ENCODE assay signal across 7 cellular contexts in genomic region chr2:87483093-87483492, GRCh38.
DNase-seq lines count a peak whose midpoint lies in the region; ATAC-seq and TF ChIP-seq lines count a peak whose summit lies in the region.
"Not testable (repeated sequence)": the region's sequence is repeated elsewhere in the genome, so short reads cannot be mapped to it uniquely, and the experiment has no call there.

No MANE protein-coding gene starts in this region.

- not testable (repeated sequence) for H3K4me3 ChIP-seq in PC-3 (ENCODE audit: low read length); lower lobe of right lung

- not testable (repeated sequence) for H3K36me3 ChIP-seq in PC-3 (ENCODE audit: low read depth, low read length); lower lobe of right lung

- peak overlapping the region; percentile 87 for H3K27ac Mint-ChIP-seq in activated CD4-positive, alpha-beta T cell treated with anti-CD3 and anti-CD28 coated beads, Interleukin-2, amount 10 ng/mL, durations not matched to agents 24 days and 14 days
- peak overlapping the region; percentile 84 for H3K27ac Mint-ChIP-seq in activated naive CD4-positive, alpha-beta T cell treated with anti-CD3 and anti-CD28 coated beads, Interleukin-2, amount 10 ng/mL, durations not matched to agents 7 days and 5 days
- peak overlapping the region; percentile 81 to 82 for H3K27ac Mint-ChIP-seq in effector memory CD8-positive, alpha-beta T cell

- peak; percentile 44 for DNase-seq in ELF-1 (ENCODE audit: low read depth, low spot score)
- DNase-seq in PC-3, result peak; percentile 50
- DNase-seq in activated CD4-positive, alpha-beta T cell treated with anti-CD3 and anti-CD28 coated beads, Interleukin-2, amount 10 ng/mL, durations not matched to agents 24 days and 14 days, result peak; percentile 75
- DNase-seq in activated naive CD4-positive, alpha-beta T cell treated with anti-CD3 and anti-CD28 coated beads, Interleukin-2, amount 10 ng/mL, durations not matched to agents 7 days and 5 days, result peak; percentile 60
- not testable (repeated sequence) for DNase-seq in effector memory CD8-positive, alpha-beta T cell; lower lobe of right lung
- peak; percentile 40 for DNase-seq in stimulated activated CD4-positive, alpha-beta T cell treated with anti-CD3 and anti-CD28 coated beads, Interleukin-15, amount 100 ng/mL, for 24 hours

- ATAC-seq in PC-3 (peak; percentile 96), lower lobe of right lung (peak; percentile 85 to 86)
- peak; percentile 18 for ATAC-seq in effector memory CD8-positive, alpha-beta T cell (replicated peaks)

- peak overlapping the region; percentile 76 for H3K4me3 Mint-ChIP-seq in activated CD4-positive, alpha-beta T cell treated with anti-CD3 and anti-CD28 coated beads, Interleukin-2, amount 10 ng/mL, durations not matched to agents 24 days and 14 days
- peak overlapping the region; percentile 67 for H3K4me3 Mint-ChIP-seq in activated naive CD4-positive, alpha-beta T cell treated with anti-CD3 and anti-CD28 coated beads, Interleukin-2, amount 10 ng/mL, durations not matched to agents 7 days and 5 days
- peak overlapping the region; percentile 58 to 68 for H3K4me3 Mint-ChIP-seq in effector memory CD8-positive, alpha-beta T cell

- intact Hi-C loops in PC-3 (cut with micrococcal nuclease); activated CD4-positive, alpha-beta T cell treated with anti-CD3 and anti-CD28 coated beads, Interleukin-2, amount 10 ng/mL, durations not matched to agents 24 days and 14 days (cut with micrococcal nuclease); lower lobe of right lung (cut with DNase I): not testable (repeated sequence)

- POLR2A ChIA-PET in PC-3 (lab: Charles Lee; ENCODE audit: unreplicated experiment), result not testable (repeated sequence)

- peaks cover 21% of the 10 kb centered on the region for H3K4me1 Mint-ChIP-seq in activated CD4-positive, alpha-beta T cell treated with anti-CD3 and anti-CD28 coated beads, Interleukin-2, amount 10 ng/mL, durations not matched to agents 24 days and 14 days
- H3K4me1 Mint-ChIP-seq in activated naive CD4-positive, alpha-beta T cell treated with anti-CD3 and anti-CD28 coated beads, Interleukin-2, amount 10 ng/mL, durations not matched to agents 7 days and 5 days, result peaks cover 49% of the 10 kb centered on the region
- H3K4me1 Mint-ChIP-seq in effector memory CD8-positive, alpha-beta T cell (ENCODE audit: low read depth in 2 of 2), result peaks cover 7 to 12% of the 10 kb centered on the region in 2 donors

- TF ChIP-seq CTCF in PC-3 (conservative IDR thresholded peaks at IDR 0.05; ENCODE audit: low read depth, low read length); lower lobe of right lung (IDR thresholded peaks at IDR 0.05): not testable (repeated sequence)

- H3K79me2 ChIP-seq in PC-3 (ENCODE audit: low read length), result peaks cover 37% of the 10 kb centered on the region

- H3K27me3 ChIP-seq in PC-3 (ENCODE audit: low read length); lower lobe of right lung (ENCODE audit: low read depth): not testable (repeated sequence)

- H3K4me2 ChIP-seq in PC-3 (ENCODE audit: low read length), result not testable (repeated sequence)

- not testable (repeated sequence) for H3K4me1 ChIP-seq in PC-3 (ENCODE audit: insufficient read depth, low read length); lower lobe of right lung

- not testable (repeated sequence) for H3K27ac ChIP-seq in PC-3 (ENCODE audit: low read length); lower lobe of right lung

- not testable (repeated sequence) for H3K9me3 Mint-ChIP-seq in activated CD4-positive, alpha-beta T cell treated with anti-CD3 and anti-CD28 coated beads, Interleukin-2, amount 10 ng/mL, durations not matched to agents 24 days and 14 days; activated naive CD4-positive, alpha-beta T cell treated with anti-CD3 and anti-CD28 coated beads, Interleukin-2, amount 10 ng/mL, durations not matched to agents 7 days and 5 days; effector memory CD8-positive, alpha-beta T cell

- CTCF ChIA-PET in PC-3 (lab: Charles Lee); activated naive CD4-positive, alpha-beta T cell treated with anti-CD3 and anti-CD28 coated beads, Interleukin-2, amount 10 ng/mL, durations not matched to agents 7 days and 5 days (lab: Charles Lee): not testable (repeated sequence)

- H3K9ac ChIP-seq in PC-3 (ENCODE audit: low read length), result not testable (repeated sequence)

- H3F3A ChIP-seq in PC-3 (ENCODE audit: low read length, unreplicated experiment), result not testable (repeated sequence)

- H3K36me3 Mint-ChIP-seq in activated CD4-positive, alpha-beta T cell treated with anti-CD3 and anti-CD28 coated beads, Interleukin-2, amount 10 ng/mL, durations not matched to agents 24 days and 14 days (ENCODE audit: low read depth), result peaks cover 24% of the 10 kb centered on the region
- peaks cover 18% of the 10 kb centered on the region for H3K36me3 Mint-ChIP-seq in activated naive CD4-positive, alpha-beta T cell treated with anti-CD3 and anti-CD28 coated beads, Interleukin-2, amount 10 ng/mL, durations not matched to agents 7 days and 5 days
- H3K36me3 Mint-ChIP-seq in effector memory CD8-positive, alpha-beta T cell (ENCODE audit: insufficient read depth), result not testable (repeated sequence)

- BruUV-seq in PC-3 (replicated peaks; lab: Mats Ljungman, UMichigan), result not testable (repeated sequence)

- not testable (repeated sequence) for H3K27me3 Mint-ChIP-seq in activated CD4-positive, alpha-beta T cell treated with anti-CD3 and anti-CD28 coated beads, Interleukin-2, amount 10 ng/mL, durations not matched to agents 24 days and 14 days; activated naive CD4-positive, alpha-beta T cell treated with anti-CD3 and anti-CD28 coated beads, Interleukin-2, amount 10 ng/mL, durations not matched to agents 7 days and 5 days; effector memory CD8-positive, alpha-beta T cell

- not testable (repeated sequence) for H2AFZ ChIP-seq in PC-3 (ENCODE audit: low read length)

- H4K20me1 ChIP-seq in PC-3 (ENCODE audit: low read length), result not testable (repeated sequence)

- not testable (repeated sequence) for H3K9me3 ChIP-seq in PC-3 (ENCODE audit: low read length); lower lobe of right lung

- H3K9me2 ChIP-seq in PC-3 (replicated peaks; ENCODE audit: low read length), result not testable (repeated sequence)

Comparison
In these comparisons a context has a peak if more than half of its experiments do, and no peak if none do; other contexts are left out.
1. ATAC-seq: peak in every context shown above with its lines; median percentile 96 in PC-3; 86 in lower lobe of right lung; 18 in effector memory CD8-positive, alpha-beta T cell.